ENCODE assay signal across 1 cellular context in the genomic region with DNA sequence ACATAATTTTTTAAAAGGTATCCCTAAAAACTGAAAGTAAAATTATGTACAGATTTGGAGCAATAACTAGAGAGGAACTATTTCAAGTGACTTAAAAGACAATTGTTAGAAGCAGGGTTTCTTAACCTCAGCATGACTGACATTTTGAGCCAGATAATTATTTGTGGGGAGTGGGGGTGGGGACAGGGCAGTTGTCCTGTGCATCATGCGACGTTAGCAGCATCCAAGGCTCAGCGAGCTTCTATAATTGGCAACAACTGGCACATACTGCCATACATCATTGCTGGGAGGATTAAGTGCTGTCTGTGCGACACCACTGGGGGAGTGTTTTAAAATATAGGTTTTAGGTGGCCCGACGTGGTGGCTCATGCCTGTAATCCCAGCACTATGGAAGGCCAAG.
TF ChIP-seq lines count a peak whose summit lies in the region.

No MANE protein-coding gene starts in this region.

TF ChIP-seq in WTC11, 78 proteins besides CTCF, POLR2A, EP300 and RAD21:
- no peak for TF ChIP-seq FOXP1 (CRISPR knock-in tag; IDR thresholded peaks at IDR 0.05; ENCODE audit: borderline replicate concordance)
- TF ChIP-seq TCF7 (CRISPR knock-in tag; IDR thresholded peaks at IDR 0.05; ENCODE audit: low read depth), result no peak
- TF ChIP-seq, protein P1, sequence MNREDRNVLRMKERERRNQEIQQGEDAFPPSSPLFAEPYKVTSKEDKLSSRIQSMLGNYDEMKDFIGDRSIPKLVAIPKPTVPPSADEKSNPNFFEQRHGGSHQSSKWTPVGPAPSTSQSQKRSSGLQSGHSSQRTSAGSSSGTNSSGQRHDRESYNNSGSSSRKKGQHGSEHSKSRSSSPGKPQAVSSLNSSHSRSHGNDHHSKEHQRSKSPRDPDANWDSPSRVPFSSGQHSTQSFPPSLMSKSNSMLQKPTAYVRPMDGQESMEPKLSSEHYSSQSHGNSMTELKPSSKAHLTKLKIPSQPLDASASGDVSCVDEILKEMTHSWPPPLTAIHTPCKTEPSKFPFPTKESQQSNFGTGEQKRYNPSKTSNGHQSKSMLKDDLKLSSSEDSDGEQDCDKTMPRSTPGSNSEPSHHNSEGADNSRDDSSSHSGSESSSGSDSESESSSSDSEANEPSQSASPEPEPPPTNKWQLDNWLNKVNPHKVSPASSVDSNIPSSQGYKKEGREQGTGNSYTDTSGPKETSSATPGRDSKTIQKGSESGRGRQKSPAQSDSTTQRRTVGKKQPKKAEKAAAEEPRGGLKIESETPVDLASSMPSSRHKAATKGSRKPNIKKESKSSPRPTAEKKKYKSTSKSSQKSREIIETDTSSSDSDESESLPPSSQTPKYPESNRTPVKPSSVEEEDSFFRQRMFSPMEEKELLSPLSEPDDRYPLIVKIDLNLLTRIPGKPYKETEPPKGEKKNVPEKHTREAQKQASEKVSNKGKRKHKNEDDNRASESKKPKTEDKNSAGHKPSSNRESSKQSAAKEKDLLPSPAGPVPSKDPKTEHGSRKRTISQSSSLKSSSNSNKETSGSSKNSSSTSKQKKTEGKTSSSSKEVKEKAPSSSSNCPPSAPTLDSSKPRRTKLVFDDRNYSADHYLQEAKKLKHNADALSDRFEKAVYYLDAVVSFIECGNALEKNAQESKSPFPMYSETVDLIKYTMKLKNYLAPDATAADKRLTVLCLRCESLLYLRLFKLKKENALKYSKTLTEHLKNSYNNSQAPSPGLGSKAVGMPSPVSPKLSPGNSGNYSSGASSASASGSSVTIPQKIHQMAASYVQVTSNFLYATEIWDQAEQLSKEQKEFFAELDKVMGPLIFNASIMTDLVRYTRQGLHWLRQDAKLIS (CRISPR knock-in tag; IDR thresholded peaks at IDR 0.05; ENCODE audit: borderline replicate concordance), result no peak
